ENCODE assay signal across 8 cellular contexts in genomic region chr10:50605280-50606270, GRCh38. TPM values are rescaled to one million over a fixed set of nuclear protein-coding genes. Genes with fewer than 3 reads are reported as not detected.
DNase-seq lines count a peak whose midpoint lies in the region; ATAC-seq and TF ChIP-seq lines count a peak whose summit lies in the region.

No MANE protein-coding gene starts in this region.

- H4K5ac ChIP-seq in mesendoderm (ENCODE audit: low read length), result no peak overlapping the region

- H3K9me3 Mint-ChIP-seq in activated T-cell treated with anti-CD3 and anti-CD28 coated beads, Interleukin-2, amount 50 U/mL, for 24 hours, result no peaks in the 10 kb centered on the region

- no peak overlapping the region for H2BK120ac ChIP-seq in mesendoderm (ENCODE audit: low read depth, low read length)

- no peak overlapping the region for H3K56ac ChIP-seq in mesendoderm (ENCODE audit: low read length)

- no peak overlapping the region for H2AK5ac ChIP-seq in mesendoderm (ENCODE audit: low read length)

- H2BK5ac ChIP-seq in mesendoderm (ENCODE audit: low read length), result no peak overlapping the region

- peaks cover 2% of the 10 kb centered on the region for H3K79me1 ChIP-seq in mesendoderm (ENCODE audit: low read length)

- H4K8ac ChIP-seq in mesendoderm (ENCODE audit: low read depth, low read length), result no peak overlapping the region

- peaks cover 2% of the 10 kb centered on the region for H3K79me2 ChIP-seq in mesendoderm (ENCODE audit: control insufficient read depth, insufficient read depth, low read length)

- H3K27ac Mint-ChIP-seq in activated T-cell treated with anti-CD3 and anti-CD28 coated beads, Interleukin-2, amount 50 U/mL, for 24 hours, result peak overlapping the region; percentile 24

- H3K23ac ChIP-seq in mesendoderm (ENCODE audit: low read length), result no peak overlapping the region

- ATAC-seq in HG02678 (IDR thresholded peaks at IDR 0.05; ENCODE audit: unreplicated experiment), result peak; percentile 84

- H3K4me3 Mint-ChIP-seq in activated T-cell treated with anti-CD3 and anti-CD28 coated beads, Interleukin-2, amount 50 U/mL, for 24 hours, result no peak overlapping the region

- H3K9ac ChIP-seq in mesendoderm (ENCODE audit: low read length), result no peak overlapping the region

- no peak overlapping the region for H3K27ac ChIP-seq in mesendoderm (ENCODE audit: low read depth, low read length)

- no peak overlapping the region for H3K4ac ChIP-seq in mesendoderm (ENCODE audit: low read depth, low read length)

- no CpG with 5 or more reads among the region's 3 CpGs for WGBS in mesendoderm (ENCODE audit: extremely low coverage, insufficient coverage, low lambda C conversion rate)

- H3K4me2 ChIP-seq in mesendoderm (ENCODE audit: low read length), result no peak overlapping the region

- peaks cover 4% of the 10 kb centered on the region for H3K4me1 ChIP-seq in mesendoderm (ENCODE audit: control insufficient read depth, low read depth, low read length)
- peaks cover 8% of the 10 kb centered on the region; the same call in 1 of the 2 replicates for H3K4me1 ChIP-seq in BE2C

- peak overlapping the region; percentile 30 for H3K18ac ChIP-seq in mesendoderm (ENCODE audit: low read length)

- H2BK15ac ChIP-seq in mesendoderm (replicated peaks; ENCODE audit: low read depth), result no peak overlapping the region

- H3K27me3 ChIP-seq in mesendoderm (ENCODE audit: insufficient read depth, low read length, poor library complexity), result no peaks in the 10 kb centered on the region
- no peaks in the 10 kb centered on the region for H3K27me3 ChIP-seq in BE2C

- TF ChIP-seq CTCF in cardiac fibroblast (IDR thresholded peaks at IDR 0.05; ENCODE audit: low read depth, low read length), result no peak
- no peak for TF ChIP-seq CTCF in BE2C (IDR thresholded peaks at IDR 0.05; ENCODE audit: low read depth, low read length)

- H3K4me3 ChIP-seq in cardiac fibroblast (replicated peaks in 1 of 2; ENCODE audit: low read depth in 2 of 2, low read length in 2 of 2) (peak overlapping the region in 1 of 2 donors; percentile 3), mesendoderm (ENCODE audit: low read length) (no peak overlapping the region), BE2C (ENCODE audit: low read depth, low read length) (no peak overlapping the region)

- no peaks in the 10 kb centered on the region for H3K36me3 ChIP-seq in mesendoderm (ENCODE audit: control insufficient read depth, insufficient read depth, low read length)
- no peaks in the 10 kb centered on the region; the same call in 1 of the 2 replicates for H3K36me3 ChIP-seq in BE2C

- no peak for DNase-seq in activated T-cell treated with anti-CD3 and anti-CD28 coated beads, Interleukin-2, amount 50 U/mL, for 24 hours
- no peak for DNase-seq in activated T-cell treated with anti-CD3 and anti-CD28 coated beads for 4 hours
- peak; percentile 33 for DNase-seq in NCI-H2029 treated with DMSO at 0.1 percent for 48 hours (lab: John Stamatoyannopoulos, UW)
- DNase-seq in cardiac fibroblast (ENCODE audit: low read depth in 2 of 2), result peak; percentile 93 to 98
- DNase-seq in mesendoderm, result no peak
- DNase-seq in SK-N-DZ (ENCODE audit: low spot score), result no peak
- no peak for DNase-seq in BE2C

- peaks cover 69% of the 10 kb centered on the region for H3K4me1 Mint-ChIP-seq in activated T-cell treated with anti-CD3 and anti-CD28 coated beads, Interleukin-2, amount 50 U/mL, for 24 hours (ENCODE audit: low read depth)

- no peaks in the 10 kb centered on the region for H3K27me3 Mint-ChIP-seq in activated T-cell treated with anti-CD3 and anti-CD28 coated beads, Interleukin-2, amount 50 U/mL, for 24 hours

- no peaks in the 10 kb centered on the region for H3K36me3 Mint-ChIP-seq in activated T-cell treated with anti-CD3 and anti-CD28 coated beads, Interleukin-2, amount 50 U/mL, for 24 hours (ENCODE audit: low read depth)

- H3K9me3 ChIP-seq in BE2C, result no peaks in the 10 kb centered on the region

RNA-seq across cellular contexts. Expression of gene SGMS1, which starts 18.2 kb away (rescaled TPM):
- polyA plus RNA-seq in mesendoderm (2013, experiment 1 of 2), result 13.6 TPM
- polyA plus RNA-seq in mesendoderm (2013, experiment 2 of 2), result 13.0 TPM
- 7.8 and 8.0 TPM in 2 replicates for polyA plus RNA-seq in SK-N-DZ (2014; cell fraction: cytosol; rRNA removed)
- 5.1 and 6.7 TPM in 2 replicates for polyA plus RNA-seq in SK-N-DZ (2014; cell fraction: nucleus; rRNA removed)
- 5.3 TPM for polyA plus RNA-seq in BE2C (2012; ENCODE audit: insufficient read depth, insufficient read length, low read depth)

Comparison
In these comparisons a context has a peak if more than half of its experiments do, and no peak if none do; other contexts are left out.
1. DNase-seq: peak in NCI-H2029 treated with DMSO at 0.1 percent for 48 hours (single experiment) and cardiac fibroblast (2 of 2); none in activated T-cell treated with anti-CD3 and anti-CD28 coated beads, Interleukin-2, amount 50 U/mL, for 24 hours (single experiment), activated T-cell treated with anti-CD3 and anti-CD28 coated beads for 4 hours (single experiment), mesendoderm (single experiment), SK-N-DZ (single experiment) and BE2C (single experiment).